20 cellular contexts compared by ENCODE assay signal in the genomic region with DNA sequence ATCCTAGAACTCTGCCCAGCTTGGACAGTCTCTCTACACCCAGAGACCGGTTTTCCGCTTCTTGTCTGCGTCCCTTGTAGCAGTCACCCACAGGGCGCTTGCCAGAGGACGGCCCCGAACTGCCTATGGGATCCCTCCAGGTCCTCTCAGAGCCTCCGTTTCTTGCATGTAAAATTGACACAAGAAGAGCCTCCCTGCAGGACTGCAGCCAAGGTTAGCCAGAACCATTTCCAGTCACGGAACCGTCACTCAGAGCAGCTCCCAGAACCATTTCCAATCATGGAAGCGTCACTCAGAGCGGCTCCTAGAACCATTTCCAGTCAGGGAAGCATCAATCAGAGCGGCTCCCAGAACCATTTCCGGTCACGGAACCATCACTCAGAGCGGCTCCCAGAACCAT.
"Had no signal": no experiment of that assay in that cellular context is flagged by ENCODE, and none has a peak within 500 bp of the region (broad histone marks: within the 10 kb centered on the region; RNA-seq: fewer than 3 reads in every experiment).

No MANE protein-coding gene starts in this region.

- H3K4me1 ChIP-seq: thyroid gland had no signal

- H3K36me3 ChIP-seq: gastroesophageal sphincter, thyroid gland had no signal

- DNase-seq: activated B cell treated with CpG ODN at 0.5 μM for 24 hours; activated CD4-positive, alpha-beta T cell treated with anti-CD3 and anti-CD28 coated beads, Interleukin-2, amount 50 U/mL, for 1 hour; activated CD8-positive, alpha-beta T cell treated with anti-CD3 and anti-CD28 coated beads for 36 hours; activated naive CD4-positive, alpha-beta T cell; activated T-cell treated with anti-CD3 and anti-CD28 coated beads, Interleukin-2, amount 50 U/mL, for 72 hours; anterior cingulate cortex; cerebellar nuclear complex; effector memory CD8-positive, alpha-beta T cell; hippocampal formation; lower lobe of right lung; mesenchymal stem cell; naive thymus-derived CD8-positive, alpha-beta T cell; retina; stimulated activated naive CD4-positive, alpha-beta T cell treated with Interleukin-2 at 50 U/mL for 16 hours; T-helper 1 cell; thyroid gland; upper lobe of left lung had no signal

- H3K4me3 ChIP-seq: coronary artery, gastroesophageal sphincter, lower lobe of right lung, thyroid gland, upper lobe of left lung had no signal

- H3K9me3 ChIP-seq: gastroesophageal sphincter, lower lobe of right lung, thyroid gland, upper lobe of left lung had no signal

- H3K27me3 ChIP-seq: gastroesophageal sphincter, thyroid gland, upper lobe of left lung had no signal

- ATAC-seq: activated CD8-positive, alpha-beta T cell treated with anti-CD3 and anti-CD28 coated beads for 36 hours; activated naive CD4-positive, alpha-beta T cell treated with anti-CD3 and anti-CD28 coated beads, Interleukin-2, amount 50 U/mL, for 72 hours; activated T-cell treated with anti-CD3 and anti-CD28 coated beads, Interleukin-2, amount 50 U/mL, for 72 hours; effector memory CD8-positive, alpha-beta T cell; gastroesophageal sphincter; naive thymus-derived CD8-positive, alpha-beta T cell had no signal

- H3K27ac ChIP-seq: coronary artery, gastroesophageal sphincter, lower lobe of right lung, thyroid gland had no signal
